8 cellular contexts compared by ENCODE assay signal in genomic region chr13:28138756-28139470, GRCh38. TPM values are rescaled to one million over a fixed set of nuclear protein-coding genes. Genes with fewer than 3 reads are reported as not detected.
A peak's percentile ranks its signal among the peaks of the same experiment; 100 is the strongest.
DNase-seq lines count a peak whose midpoint lies in the region; ATAC-seq and TF ChIP-seq lines count a peak whose summit lies in the region.

No MANE protein-coding gene starts in this region.

- no peaks in the 10 kb centered on the region for H3K9me3 Mint-ChIP-seq in Caco-2 (ENCODE audit: unreplicated experiment)
- H3K9me3 Mint-ChIP-seq in neural progenitor cell, result no peaks in the 10 kb centered on the region
- H3K9me3 Mint-ChIP-seq in stimulated activated naive CD8-positive, alpha-beta T cell treated with anti-CD3 and anti-CD28 coated beads, Interleukin-15, amount 100 ng/mL, for 72 hours, result no peaks in the 10 kb centered on the region

- H3K9me3 ChIP-seq in Caco-2, result no peaks in the 10 kb centered on the region
- no peaks in the 10 kb centered on the region for H3K9me3 ChIP-seq in neural progenitor cell (ENCODE audit: low read depth)

- BruUV-seq in Caco-2 (replicated peaks; lab: Mats Ljungman, UMichigan), result no TSS peak

- no peaks in the 10 kb centered on the region for H3K36me3 ChIP-seq in Caco-2 (ENCODE audit: control insufficient read depth, insufficient read depth, low read length)
- no peaks in the 10 kb centered on the region for H3K36me3 ChIP-seq in neural progenitor cell

- H3K9ac ChIP-seq in neural progenitor cell, result peak overlapping the region; percentile 79

- DNase-seq in Caco-2 (peak; percentile 87 to 91), GM20000 (ENCODE audit: low spot score) (peak; percentile 87), HUDEP-2 (lab: John Stamatoyannopoulos, UW; ENCODE audit: unreplicated experiment in 76 of 76) (peak; percentile 11 to 89 (median 78)), SIG-M5 (lab: John Stamatoyannopoulos, UW) (peak; percentile 91), activated gamma-delta T cell treated with Interleukin-2 at 50 U/mL for 16 hours (peak; percentile 87), foreskin fibroblast (peak; percentile 92 to 95), neural progenitor cell (ENCODE audit: low spot score) (peak; percentile 90)
- DNase-seq in stimulated activated naive CD8-positive, alpha-beta T cell treated with anti-CD3 and anti-CD28 coated beads, Interleukin-15, amount 100 ng/mL, for 72 hours, result peak; percentile 87 to 88

- H3K4me3 ChIP-seq in Caco-2 (ENCODE audit: low read depth, low read length) (peak overlapping the region; percentile 93), foreskin fibroblast (ENCODE audit: low read depth in 1 of 2, low read length in 2 of 2) (peak overlapping the region; percentile 94 to 98), neural progenitor cell (peak overlapping the region; percentile 90)

- H3K27me3 ChIP-seq in Caco-2 (replicated peaks; ENCODE audit: control insufficient read depth, insufficient read depth, low read length) (no peaks in the 10 kb centered on the region), neural progenitor cell (no peaks in the 10 kb centered on the region)

- H3K36me3 Mint-ChIP-seq in Caco-2 (ENCODE audit: insufficient read depth, unreplicated experiment), result peaks cover 20% of the 10 kb centered on the region
- peaks cover 2% of the 10 kb centered on the region for H3K36me3 Mint-ChIP-seq in neural progenitor cell

- peaks cover 74% of the 10 kb centered on the region for H3K79me2 ChIP-seq in neural progenitor cell (ENCODE audit: low read depth)

- peaks cover 41% of the 10 kb centered on the region for H4K20me1 ChIP-seq in neural progenitor cell (ENCODE audit: low read depth)

- intact Hi-C loops in Caco-2 (cut with micrococcal nuclease; ENCODE audit: unreplicated experiment), result loop anchor here (2.0 kb wide), 1 partner anchor 80 kb away; no protein-coding TSS in a partner anchor

- H3F3A ChIP-seq in neural progenitor cell (ENCODE audit: low read depth), result peaks cover 34% of the 10 kb centered on the region

- ATAC-seq in stimulated activated naive CD8-positive, alpha-beta T cell treated with anti-CD3 and anti-CD28 coated beads, Interleukin-15, amount 100 ng/mL, for 72 hours, result peak; percentile 84

- H3K27ac ChIP-seq in neural progenitor cell, result peak overlapping the region; percentile 95

- CTCF ChIA-PET in Caco-2 (lab: Charles Lee), result no interaction called here

- H3K4me1 Mint-ChIP-seq in Caco-2 (ENCODE audit: low read depth, unreplicated experiment) (peaks cover 23% of the 10 kb centered on the region), neural progenitor cell (peaks cover 27% of the 10 kb centered on the region)
- peaks cover 47% of the 10 kb centered on the region for H3K4me1 Mint-ChIP-seq in stimulated activated naive CD8-positive, alpha-beta T cell treated with anti-CD3 and anti-CD28 coated beads, Interleukin-15, amount 100 ng/mL, for 72 hours

- no peak for TF ChIP-seq CTCF in Caco-2 (IDR thresholded peaks at IDR 0.05; ENCODE audit: insufficient read depth in 1 of 2, low read depth in 1 of 2, low read length in 1 of 2, severe bottlenecking in 1 of 2, unreplicated experiment in 1 of 2)
- no peak for TF ChIP-seq CTCF in GM20000 (IDR thresholded peaks at IDR 0.05; ENCODE audit: extremely low read depth, missing control alignments)
- TF ChIP-seq CTCF in foreskin fibroblast (IDR thresholded peaks at IDR 0.05; ENCODE audit: low read depth, low read length), result no peak
- no peak for TF ChIP-seq CTCF in neural progenitor cell (IDR thresholded peaks at IDR 0.05)

- peak overlapping the region; percentile 94 for H3K4me2 ChIP-seq in neural progenitor cell

- H3K27ac Mint-ChIP-seq in Caco-2 (ENCODE audit: unreplicated experiment), result peak overlapping the region; percentile 85
- peak overlapping the region; percentile 11 for H3K27ac Mint-ChIP-seq in neural progenitor cell
- peak overlapping the region; percentile 99 for H3K27ac Mint-ChIP-seq in stimulated activated naive CD8-positive, alpha-beta T cell treated with anti-CD3 and anti-CD28 coated beads, Interleukin-15, amount 100 ng/mL, for 72 hours

- H3K27me3 Mint-ChIP-seq in Caco-2 (ENCODE audit: insufficient read depth, unreplicated experiment) (no peaks in the 10 kb centered on the region), neural progenitor cell (ENCODE audit: insufficient read depth, low read depth) (peaks cover 2% of the 10 kb centered on the region)
- H3K27me3 Mint-ChIP-seq in stimulated activated naive CD8-positive, alpha-beta T cell treated with anti-CD3 and anti-CD28 coated beads, Interleukin-15, amount 100 ng/mL, for 72 hours, result no peaks in the 10 kb centered on the region

- POLR2A ChIA-PET in Caco-2 (lab: Charles Lee), result interaction anchor here (0.7 kb wide), 2 partner anchors 201 to 590 kb away, joined by 3 to 9 read pairs; no protein-coding TSS in a partner anchor

- H3K4me3 Mint-ChIP-seq in Caco-2 (ENCODE audit: unreplicated experiment) (peak overlapping the region; percentile 85), neural progenitor cell (peak overlapping the region; percentile 96)
- H3K4me3 Mint-ChIP-seq in stimulated activated naive CD8-positive, alpha-beta T cell treated with anti-CD3 and anti-CD28 coated beads, Interleukin-15, amount 100 ng/mL, for 72 hours, result peak overlapping the region; percentile 72 to 85

- peak overlapping the region; percentile 92 for H2AFZ ChIP-seq in neural progenitor cell (replicated peaks)

- H3K4me1 ChIP-seq in Caco-2 (0 out of 2 replicates have a peak, but pooled peaks cover 6% of the 10 kb centered on the region), neural progenitor cell (peaks cover 21% of the 10 kb centered on the region)

RNA-seq across cellular contexts. Expression of gene PAN3, which starts 0.6 kb away (rescaled TPM):
- total RNA-seq in Caco-2 (2022) (37.5 and 38.4 TPM in 2 replicates), neural progenitor cell (ENCODE audit: low replicate concordance) (46.1 and 50.1 TPM in 2 replicates)

RNA-seq across cellular contexts. Expression of gene FLT3, which starts 38.5 kb away (rescaled TPM):
- total RNA-seq in Caco-2 (2022) (0.09 TPM in 1 of 2 replicates, not detected in the other), neural progenitor cell (ENCODE audit: low replicate concordance) (0.58 and 0.77 TPM in 2 replicates)

Comparison
In these comparisons a context has a peak if more than half of its experiments do, and no peak if none do; other contexts are left out.
1. Peak in every context shown above with its lines: DNase-seq, ATAC-seq, H3K4me3 ChIP-seq and H3K27ac ChIP-seq.
2. H3K27ac Mint-ChIP-seq: peak in every context shown above with its lines; median percentile 99 in stimulated activated naive CD8-positive, alpha-beta T cell treated with anti-CD3 and anti-CD28 coated beads, Interleukin-15, amount 100 ng/mL, for 72 hours; 85 in Caco-2; 11 in neural progenitor cell.